ENCODE assay signal across 1 cellular context in the genomic region with DNA sequence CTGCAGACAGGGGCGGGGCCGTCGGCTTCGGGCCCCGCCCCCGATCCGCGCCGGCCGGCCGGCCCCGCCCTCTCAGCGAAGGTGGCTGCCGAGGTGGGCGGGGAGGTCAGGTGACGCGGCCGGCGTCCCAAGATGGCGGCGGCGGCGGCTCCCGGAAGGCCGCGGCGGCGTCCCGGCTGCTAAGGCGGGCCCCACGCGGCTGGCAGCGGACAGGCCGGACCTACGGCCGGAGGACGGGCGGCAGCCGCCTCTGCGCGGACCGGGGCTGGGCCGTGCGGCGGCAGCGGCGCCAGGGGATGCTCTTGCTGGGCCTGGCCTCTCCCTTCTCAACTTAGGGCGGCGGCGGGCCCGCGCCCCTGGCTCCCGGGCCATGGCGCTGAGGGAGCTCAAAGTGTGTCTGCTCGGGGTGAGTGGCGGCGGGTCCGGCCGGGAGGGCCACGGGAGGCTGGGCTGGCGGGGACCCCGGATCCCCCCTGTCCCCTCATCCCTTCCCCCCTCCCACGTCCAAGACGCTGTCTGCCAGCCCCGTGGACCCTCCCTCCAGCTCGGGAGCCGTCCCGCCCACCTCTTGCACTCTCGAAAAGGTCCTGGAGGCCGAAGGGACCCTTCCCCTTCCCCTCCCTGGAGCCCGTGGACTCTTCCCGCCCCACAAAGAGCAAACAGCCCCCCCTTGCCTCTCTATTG.
TF ChIP-seq lines count a peak whose summit lies in the region.

A gene with protein sequence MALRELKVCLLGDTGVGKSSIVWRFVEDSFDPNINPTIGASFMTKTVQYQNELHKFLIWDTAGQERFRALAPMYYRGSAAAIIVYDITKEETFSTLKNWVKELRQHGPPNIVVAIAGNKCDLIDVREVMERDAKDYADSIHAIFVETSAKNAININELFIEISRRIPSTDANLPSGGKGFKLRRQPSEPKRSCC (plus strand): TSS at position 109 of the 684 bp plus-strand sequence. CDS start 262 bp downstream, at position 371.

TF ChIP-seq in WTC11, 78 proteins besides CTCF, POLR2A, EP300 and RAD21 (continued from another document):
- TF ChIP-seq, protein P1, sequence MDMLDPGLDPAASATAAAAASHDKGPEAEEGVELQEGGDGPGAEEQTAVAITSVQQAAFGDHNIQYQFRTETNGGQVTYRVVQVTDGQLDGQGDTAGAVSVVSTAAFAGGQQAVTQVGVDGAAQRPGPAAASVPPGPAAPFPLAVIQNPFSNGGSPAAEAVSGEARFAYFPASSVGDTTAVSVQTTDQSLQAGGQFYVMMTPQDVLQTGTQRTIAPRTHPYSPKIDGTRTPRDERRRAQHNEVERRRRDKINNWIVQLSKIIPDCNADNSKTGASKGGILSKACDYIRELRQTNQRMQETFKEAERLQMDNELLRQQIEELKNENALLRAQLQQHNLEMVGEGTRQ (CRISPR knock-in tag; IDR thresholded peaks at IDR 0.05), result peak; percentile 94
- TF ChIP-seq FOXK1 (CRISPR knock-in tag; IDR thresholded peaks at IDR 0.05), result no peak; the same call in 1 of the 2 replicates
- TF ChIP-seq ETV6 (CRISPR knock-in tag; IDR thresholded peaks at IDR 0.05), result no peak
- TF ChIP-seq, protein P2, sequence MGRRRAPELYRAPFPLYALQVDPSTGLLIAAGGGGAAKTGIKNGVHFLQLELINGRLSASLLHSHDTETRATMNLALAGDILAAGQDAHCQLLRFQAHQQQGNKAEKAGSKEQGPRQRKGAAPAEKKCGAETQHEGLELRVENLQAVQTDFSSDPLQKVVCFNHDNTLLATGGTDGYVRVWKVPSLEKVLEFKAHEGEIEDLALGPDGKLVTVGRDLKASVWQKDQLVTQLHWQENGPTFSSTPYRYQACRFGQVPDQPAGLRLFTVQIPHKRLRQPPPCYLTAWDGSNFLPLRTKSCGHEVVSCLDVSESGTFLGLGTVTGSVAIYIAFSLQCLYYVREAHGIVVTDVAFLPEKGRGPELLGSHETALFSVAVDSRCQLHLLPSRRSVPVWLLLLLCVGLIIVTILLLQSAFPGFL (CRISPR knock-in tag; IDR thresholded peaks at IDR 0.05; ENCODE audit: borderline replicate concordance), result no peak
- TF ChIP-seq, protein P3, sequence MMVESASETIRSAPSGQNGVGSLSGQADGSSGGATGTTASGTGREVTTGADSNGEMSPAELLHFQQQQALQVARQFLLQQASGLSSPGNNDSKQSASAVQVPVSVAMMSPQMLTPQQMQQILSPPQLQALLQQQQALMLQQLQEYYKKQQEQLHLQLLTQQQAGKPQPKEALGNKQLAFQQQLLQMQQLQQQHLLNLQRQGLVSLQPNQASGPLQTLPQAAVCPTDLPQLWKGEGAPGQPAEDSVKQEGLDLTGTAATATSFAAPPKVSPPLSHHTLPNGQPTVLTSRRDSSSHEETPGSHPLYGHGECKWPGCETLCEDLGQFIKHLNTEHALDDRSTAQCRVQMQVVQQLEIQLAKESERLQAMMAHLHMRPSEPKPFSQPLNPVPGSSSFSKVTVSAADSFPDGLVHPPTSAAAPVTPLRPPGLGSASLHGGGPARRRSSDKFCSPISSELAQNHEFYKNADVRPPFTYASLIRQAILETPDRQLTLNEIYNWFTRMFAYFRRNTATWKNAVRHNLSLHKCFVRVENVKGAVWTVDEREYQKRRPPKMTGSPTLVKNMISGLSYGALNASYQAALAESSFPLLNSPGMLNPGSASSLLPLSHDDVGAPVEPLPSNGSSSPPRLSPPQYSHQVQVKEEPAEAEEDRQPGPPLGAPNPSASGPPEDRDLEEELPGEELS (CRISPR knock-in tag; IDR thresholded peaks at IDR 0.05), result 0 out of 2 replicates have a peak, but pooled peaks have one; percentile 38
- TF ChIP-seq, protein P4, sequence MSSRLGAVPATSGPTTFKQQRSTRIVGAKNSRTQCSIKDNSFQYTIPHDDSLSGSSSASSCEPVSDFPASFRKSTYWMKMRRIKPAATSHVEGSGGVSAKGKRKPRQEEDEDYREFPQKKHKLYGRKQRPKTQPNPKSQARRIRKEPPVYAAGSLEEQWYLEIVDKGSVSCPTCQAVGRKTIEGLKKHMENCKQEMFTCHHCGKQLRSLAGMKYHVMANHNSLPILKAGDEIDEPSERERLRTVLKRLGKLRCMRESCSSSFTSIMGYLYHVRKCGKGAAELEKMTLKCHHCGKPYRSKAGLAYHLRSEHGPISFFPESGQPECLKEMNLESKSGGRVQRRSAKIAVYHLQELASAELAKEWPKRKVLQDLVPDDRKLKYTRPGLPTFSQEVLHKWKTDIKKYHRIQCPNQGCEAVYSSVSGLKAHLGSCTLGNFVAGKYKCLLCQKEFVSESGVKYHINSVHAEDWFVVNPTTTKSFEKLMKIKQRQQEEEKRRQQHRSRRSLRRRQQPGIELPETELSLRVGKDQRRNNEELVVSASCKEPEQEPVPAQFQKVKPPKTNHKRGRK (CRISPR knock-in tag; IDR thresholded peaks at IDR 0.05; ENCODE audit: borderline replicate concordance), result no peak
- TF ChIP-seq, protein P5, sequence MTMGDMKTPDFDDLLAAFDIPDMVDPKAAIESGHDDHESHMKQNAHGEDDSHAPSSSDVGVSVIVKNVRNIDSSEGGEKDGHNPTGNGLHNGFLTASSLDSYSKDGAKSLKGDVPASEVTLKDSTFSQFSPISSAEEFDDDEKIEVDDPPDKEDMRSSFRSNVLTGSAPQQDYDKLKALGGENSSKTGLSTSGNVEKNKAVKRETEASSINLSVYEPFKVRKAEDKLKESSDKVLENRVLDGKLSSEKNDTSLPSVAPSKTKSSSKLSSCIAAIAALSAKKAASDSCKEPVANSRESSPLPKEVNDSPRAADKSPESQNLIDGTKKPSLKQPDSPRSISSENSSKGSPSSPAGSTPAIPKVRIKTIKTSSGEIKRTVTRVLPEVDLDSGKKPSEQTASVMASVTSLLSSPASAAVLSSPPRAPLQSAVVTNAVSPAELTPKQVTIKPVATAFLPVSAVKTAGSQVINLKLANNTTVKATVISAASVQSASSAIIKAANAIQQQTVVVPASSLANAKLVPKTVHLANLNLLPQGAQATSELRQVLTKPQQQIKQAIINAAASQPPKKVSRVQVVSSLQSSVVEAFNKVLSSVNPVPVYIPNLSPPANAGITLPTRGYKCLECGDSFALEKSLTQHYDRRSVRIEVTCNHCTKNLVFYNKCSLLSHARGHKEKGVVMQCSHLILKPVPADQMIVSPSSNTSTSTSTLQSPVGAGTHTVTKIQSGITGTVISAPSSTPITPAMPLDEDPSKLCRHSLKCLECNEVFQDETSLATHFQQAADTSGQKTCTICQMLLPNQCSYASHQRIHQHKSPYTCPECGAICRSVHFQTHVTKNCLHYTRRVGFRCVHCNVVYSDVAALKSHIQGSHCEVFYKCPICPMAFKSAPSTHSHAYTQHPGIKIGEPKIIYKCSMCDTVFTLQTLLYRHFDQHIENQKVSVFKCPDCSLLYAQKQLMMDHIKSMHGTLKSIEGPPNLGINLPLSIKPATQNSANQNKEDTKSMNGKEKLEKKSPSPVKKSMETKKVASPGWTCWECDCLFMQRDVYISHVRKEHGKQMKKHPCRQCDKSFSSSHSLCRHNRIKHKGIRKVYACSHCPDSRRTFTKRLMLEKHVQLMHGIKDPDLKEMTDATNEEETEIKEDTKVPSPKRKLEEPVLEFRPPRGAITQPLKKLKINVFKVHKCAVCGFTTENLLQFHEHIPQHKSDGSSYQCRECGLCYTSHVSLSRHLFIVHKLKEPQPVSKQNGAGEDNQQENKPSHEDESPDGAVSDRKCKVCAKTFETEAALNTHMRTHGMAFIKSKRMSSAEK (CRISPR knock-in tag; IDR thresholded peaks at IDR 0.05; ENCODE audit: borderline replicate concordance), result no peak
- TF ChIP-seq, protein P6, sequence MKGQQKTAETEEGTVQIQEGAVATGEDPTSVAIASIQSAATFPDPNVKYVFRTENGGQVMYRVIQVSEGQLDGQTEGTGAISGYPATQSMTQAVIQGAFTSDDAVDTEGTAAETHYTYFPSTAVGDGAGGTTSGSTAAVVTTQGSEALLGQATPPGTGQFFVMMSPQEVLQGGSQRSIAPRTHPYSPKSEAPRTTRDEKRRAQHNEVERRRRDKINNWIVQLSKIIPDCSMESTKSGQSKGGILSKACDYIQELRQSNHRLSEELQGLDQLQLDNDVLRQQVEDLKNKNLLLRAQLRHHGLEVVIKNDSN (CRISPR knock-in tag; IDR thresholded peaks at IDR 0.05), result no peak
- TF ChIP-seq, protein P7, sequence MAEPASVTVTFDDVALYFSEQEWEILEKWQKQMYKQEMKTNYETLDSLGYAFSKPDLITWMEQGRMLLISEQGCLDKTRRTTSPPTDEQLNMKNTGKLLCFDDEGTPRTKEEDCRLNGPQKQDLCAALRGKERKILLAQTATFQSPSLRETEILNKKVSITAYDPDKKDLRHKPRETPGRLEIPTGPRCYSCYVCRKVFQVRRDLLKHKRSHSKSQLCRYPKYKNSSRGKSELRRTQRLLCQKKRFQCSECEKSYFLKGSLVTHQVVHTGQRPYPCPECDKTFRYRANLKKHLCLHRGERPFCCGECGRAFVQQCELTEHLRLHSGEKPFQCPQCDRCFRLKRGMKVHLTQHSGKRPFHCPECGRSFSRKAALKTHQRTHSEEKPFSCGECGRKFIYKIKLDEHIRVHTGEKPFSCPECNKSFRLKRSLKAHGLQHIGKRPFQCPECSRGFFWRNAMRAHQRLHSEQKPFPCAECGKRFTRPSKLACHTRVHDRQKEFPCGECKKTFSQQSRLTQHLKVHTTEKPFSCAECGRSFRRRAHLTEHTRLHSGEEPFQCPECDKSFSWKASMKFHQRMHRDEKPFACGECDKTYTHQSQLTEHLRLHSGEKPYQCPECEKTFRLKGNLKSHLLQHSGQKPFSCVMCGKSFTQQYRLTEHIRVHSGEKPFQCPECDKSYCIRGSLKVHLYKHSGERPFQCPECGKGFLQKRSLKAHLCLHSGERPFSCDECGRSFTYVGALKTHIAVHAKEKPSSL (CRISPR knock-in tag; conservative IDR thresholded peaks at IDR 0.05), result no peak
- TF ChIP-seq, protein P8, sequence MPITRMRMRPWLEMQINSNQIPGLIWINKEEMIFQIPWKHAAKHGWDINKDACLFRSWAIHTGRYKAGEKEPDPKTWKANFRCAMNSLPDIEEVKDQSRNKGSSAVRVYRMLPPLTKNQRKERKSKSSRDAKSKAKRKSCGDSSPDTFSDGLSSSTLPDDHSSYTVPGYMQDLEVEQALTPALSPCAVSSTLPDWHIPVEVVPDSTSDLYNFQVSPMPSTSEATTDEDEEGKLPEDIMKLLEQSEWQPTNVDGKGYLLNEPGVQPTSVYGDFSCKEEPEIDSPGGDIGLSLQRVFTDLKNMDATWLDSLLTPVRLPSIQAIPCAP (CRISPR knock-in tag; IDR thresholded peaks at IDR 0.05), result no peak
- no peak for TF ChIP-seq HMGA2 (CRISPR knock-in tag; IDR thresholded peaks at IDR 0.05)
- no peak for TF ChIP-seq ZNF396 (CRISPR knock-in tag; IDR thresholded peaks at IDR 0.05; ENCODE audit: borderline replicate concordance)
